In genomic region chrX:42615161-42615563, GRCh38 we compare ENCODE assay signal across 13 cellular contexts.
A peak's percentile ranks its signal among the peaks of the same experiment; 100 is the strongest.
DNase-seq lines count a peak whose midpoint lies in the region; ATAC-seq and TF ChIP-seq lines count a peak whose summit lies in the region.
"Had no signal": no experiment of that assay in that cellular context is flagged by ENCODE, and none has a peak within 500 bp of the region (broad histone marks: within the 10 kb centered on the region; RNA-seq: fewer than 3 reads in every experiment).

No MANE protein-coding gene starts in this region.

- H3K36me3 Mint-ChIP-seq in activated naive CD8-positive, alpha-beta T cell treated with anti-CD3 and anti-CD28 coated beads, Interleukin-2, amount 50 U/mL, for 24 hours (ENCODE audit: low read depth), result no peaks in the 10 kb centered on the region
- H3K36me3 Mint-ChIP-seq in activated naive CD8-positive, alpha-beta T cell treated with anti-CD3 and anti-CD28 coated beads for 36 hours, result no peaks in the 10 kb centered on the region

- no peak overlapping the region for H3K4me2 ChIP-seq in Karpas-422 (ENCODE audit: low read depth, low read length, poor library complexity, severe bottlenecking)

- H3K4me3 Mint-ChIP-seq in activated naive CD8-positive, alpha-beta T cell treated with anti-CD3 and anti-CD28 coated beads, Interleukin-2, amount 50 U/mL, for 24 hours, result no peak overlapping the region
- no peak overlapping the region for H3K4me3 Mint-ChIP-seq in activated naive CD8-positive, alpha-beta T cell treated with anti-CD3 and anti-CD28 coated beads for 36 hours

- H3K27ac Mint-ChIP-seq in activated naive CD8-positive, alpha-beta T cell treated with anti-CD3 and anti-CD28 coated beads, Interleukin-2, amount 50 U/mL, for 24 hours, result no peak overlapping the region
- no peak overlapping the region for H3K27ac Mint-ChIP-seq in activated naive CD8-positive, alpha-beta T cell treated with anti-CD3 and anti-CD28 coated beads for 36 hours
- H3K27ac Mint-ChIP-seq: activated T-helper 2 cell treated with anti-CD3 and anti-CD28 coated beads, Interferon-gamma antibody, Interleukin-2, Interleukin-4, amounts not matched to agents 10 μg/mL and 5 μg/mL and 100 μg/mL, durations not matched to agents 14 hours and 24 hours and 36 hours had no signal

- H3K27ac ChIP-seq in Karpas-422 (ENCODE audit: low read length), result no peak overlapping the region
- no peak overlapping the region for H3K27ac ChIP-seq in brain microvascular endothelial cell
- H3K27ac ChIP-seq: pancreas had no signal

- no peak overlapping the region for H3K9ac ChIP-seq in Karpas-422 (ENCODE audit: low read length)

- in situ Hi-C loops in brain microvascular endothelial cell (cut with HindIII; ENCODE audit: low pct_ligation_motif_present, low sequenced_read_pairs), result no loop called here

- H3K4me1 Mint-ChIP-seq in activated naive CD8-positive, alpha-beta T cell treated with anti-CD3 and anti-CD28 coated beads, Interleukin-2, amount 50 U/mL, for 24 hours, result peaks cover 8% of the 10 kb centered on the region
- H3K4me1 Mint-ChIP-seq in activated naive CD8-positive, alpha-beta T cell treated with anti-CD3 and anti-CD28 coated beads for 36 hours, result peaks cover 12% of the 10 kb centered on the region

- peaks cover 22% of the 10 kb centered on the region for H3K9me3 ChIP-seq in Karpas-422 (ENCODE audit: low read length)
- H3K9me3 ChIP-seq: pancreas had no signal

- H3K9me2 ChIP-seq in Karpas-422 (replicated peaks; ENCODE audit: insufficient read depth, low read length), result no peaks in the 10 kb centered on the region

- H3K27me3 Mint-ChIP-seq in activated naive CD8-positive, alpha-beta T cell treated with anti-CD3 and anti-CD28 coated beads, Interleukin-2, amount 50 U/mL, for 24 hours, result no peaks in the 10 kb centered on the region
- H3K27me3 Mint-ChIP-seq in activated naive CD8-positive, alpha-beta T cell treated with anti-CD3 and anti-CD28 coated beads for 36 hours, result no peaks in the 10 kb centered on the region

- H4K20me1 ChIP-seq in Karpas-422 (ENCODE audit: insufficient read depth, low read depth, low read length), result no peaks in the 10 kb centered on the region

- H2AFZ ChIP-seq in Karpas-422 (ENCODE audit: low read length), result no peak overlapping the region

- H3K4me3 ChIP-seq in Karpas-422 (ENCODE audit: low read length), result no peak overlapping the region
- H3K4me3 ChIP-seq in brain microvascular endothelial cell (ENCODE audit: low read depth, low read length), result no peak overlapping the region
- H3K4me3 ChIP-seq: pancreas had no signal

- DNase-seq in activated naive CD8-positive, alpha-beta T cell treated with anti-CD3 and anti-CD28 coated beads, Interleukin-2, amount 50 U/mL, for 24 hours, result peak; percentile 8
- no peak for DNase-seq in activated naive CD8-positive, alpha-beta T cell treated with anti-CD3 and anti-CD28 coated beads for 36 hours
- DNase-seq in Karpas-422, result peak; percentile 42
- no peak for DNase-seq in brain microvascular endothelial cell
- DNase-seq in stimulated activated CD8-positive, alpha-beta memory T cell treated with anti-CD3 and anti-CD28 coated beads, Interleukin-4, amount 100 ng/mL, for 48 hours, result peak; percentile 27
- no peak for DNase-seq in NCI-H2081 treated with DMSO at 0.1 percent for 48 hours (lab: John Stamatoyannopoulos, UW)
- DNase-seq: DMS153, NCI-H1105 treated with DMSO at 0.1 percent for 48 hours, pancreas, SW 1271 had no signal

- H3K4me1 ChIP-seq in Karpas-422 (ENCODE audit: low read length), result no peaks in the 10 kb centered on the region
- H3K4me1 ChIP-seq: pancreas had no signal

- ATAC-seq in activated naive CD8-positive, alpha-beta T cell treated with anti-CD3 and anti-CD28 coated beads, Interleukin-2, amount 50 U/mL, for 24 hours, result no peak
- ATAC-seq in esophagus mucosa (no peak), GM21528 (IDR thresholded peaks at IDR 0.05; ENCODE audit: low FRiP score, unreplicated experiment) (no peak)
- ATAC-seq: pancreas had no signal

- H3K36me3 ChIP-seq in Karpas-422 (ENCODE audit: insufficient read depth, low read length) (no peaks in the 10 kb centered on the region), brain microvascular endothelial cell (replicated peaks) (no peaks in the 10 kb centered on the region)
- H3K36me3 ChIP-seq: pancreas had no signal

- no peaks in the 10 kb centered on the region for H3K27me3 ChIP-seq in Karpas-422 (ENCODE audit: low read length)
- no peaks in the 10 kb centered on the region for H3K27me3 ChIP-seq in brain microvascular endothelial cell (replicated peaks)

- no peaks in the 10 kb centered on the region for H3K79me2 ChIP-seq in Karpas-422 (ENCODE audit: low read length)

- H3K9me3 Mint-ChIP-seq in activated naive CD8-positive, alpha-beta T cell treated with anti-CD3 and anti-CD28 coated beads, Interleukin-2, amount 50 U/mL, for 24 hours, result peaks cover 9% of the 10 kb centered on the region
- H3K9me3 Mint-ChIP-seq in activated naive CD8-positive, alpha-beta T cell treated with anti-CD3 and anti-CD28 coated beads for 36 hours, result peaks cover 2% of the 10 kb centered on the region
- H3K9me3 Mint-ChIP-seq: activated T-helper 2 cell treated with anti-CD3 and anti-CD28 coated beads, Interferon-gamma antibody, Interleukin-2, Interleukin-4, amounts not matched to agents 10 μg/mL and 5 μg/mL and 100 μg/mL, durations not matched to agents 14 hours and 24 hours and 36 hours had no signal

- TF ChIP-seq CTCF in brain microvascular endothelial cell (IDR thresholded peaks at IDR 0.05; ENCODE audit: low read depth, low read length, missing control alignments), result peak; percentile 12

Comparison
In these comparisons a context has a peak if more than half of its experiments do, and no peak if none do; other contexts are left out.
1. DNase-seq: peak in activated naive CD8-positive, alpha-beta T cell treated with anti-CD3 and anti-CD28 coated beads, Interleukin-2, amount 50 U/mL, for 24 hours (single experiment), Karpas-422 (single experiment) and stimulated activated CD8-positive, alpha-beta memory T cell treated with anti-CD3 and anti-CD28 coated beads, Interleukin-4, amount 100 ng/mL, for 48 hours (single experiment); none in activated naive CD8-positive, alpha-beta T cell treated with anti-CD3 and anti-CD28 coated beads for 36 hours (single experiment), brain microvascular endothelial cell (single experiment) and NCI-H2081 treated with DMSO at 0.1 percent for 48 hours (single experiment).